In genomic region chr4:17336524-17336941, GRCh38 we compare ENCODE assay signal across 8 cellular contexts.
DNase-seq lines count a peak whose midpoint lies in the region; ATAC-seq, FAIRE-seq and TF ChIP-seq lines count a peak whose summit lies in the region.

No MANE protein-coding gene starts in this region.

- H3K9me3 Mint-ChIP-seq in endothelial cell (ENCODE audit: unreplicated experiment), result no peaks in the 10 kb centered on the region

- no peaks in the 10 kb centered on the region for H3K36me3 Mint-ChIP-seq in endothelial cell (ENCODE audit: low read depth, unreplicated experiment)

- peaks cover 17% of the 10 kb centered on the region for H3K4me1 Mint-ChIP-seq in endothelial cell (ENCODE audit: unreplicated experiment)

- H3K27me3 Mint-ChIP-seq in endothelial cell (ENCODE audit: unreplicated experiment), result peaks cover 1% of the 10 kb centered on the region

- peak overlapping the region; percentile 15 for H3K27ac Mint-ChIP-seq in endothelial cell (ENCODE audit: unreplicated experiment)

- H3K4me3 Mint-ChIP-seq in endothelial cell (ENCODE audit: unreplicated experiment), result no peak overlapping the region

- peak; percentile 82 for ATAC-seq in GM18508 (IDR thresholded peaks at IDR 0.05; ENCODE audit: insufficient read depth, unreplicated experiment)
- peak; percentile 72 for ATAC-seq in HG02981 (IDR thresholded peaks at IDR 0.05; ENCODE audit: unreplicated experiment)
- ATAC-seq in HG02938 (IDR thresholded peaks at IDR 0.05; ENCODE audit: unreplicated experiment), result no peak

- DNase-seq in activated CD4-positive, alpha-beta T cell treated with anti-CD3 and anti-CD28 coated beads for 48 hours, result peak; percentile 83
- peak; percentile 20 for DNase-seq in endothelial cell (ENCODE audit: low spot score)
- peak; percentile 33 to 45 for DNase-seq in stimulated activated CD8-positive, alpha-beta memory T cell treated with anti-CD3 and anti-CD28 coated beads, Interleukin-2, amount 100 ng/mL, for 1 hour (ENCODE audit: low read depth in 2 of 2)
- DNase-seq in RCC 7860 (ENCODE audit: low spot score), result no peak
- DNase-seq in NCI-H2227 (lab: John Stamatoyannopoulos, UW; ENCODE audit: unreplicated experiment), result no peak

- TF ChIP-seq CTCF in endothelial cell (IDR thresholded peaks at IDR 0.05; ENCODE audit: unreplicated experiment), result no peak

- no peak for FAIRE-seq in RCC 7860 (lab: Jason Lieb, UNC)

Comparison
In these comparisons a context has a peak if more than half of its experiments do, and no peak if none do; other contexts are left out.
1. DNase-seq: peak in activated CD4-positive, alpha-beta T cell treated with anti-CD3 and anti-CD28 coated beads for 48 hours (single experiment), endothelial cell (single experiment) and stimulated activated CD8-positive, alpha-beta memory T cell treated with anti-CD3 and anti-CD28 coated beads, Interleukin-2, amount 100 ng/mL, for 1 hour (2 of 2); none in RCC 7860 (single experiment) and NCI-H2227 (single experiment).